In the genomic region with DNA sequence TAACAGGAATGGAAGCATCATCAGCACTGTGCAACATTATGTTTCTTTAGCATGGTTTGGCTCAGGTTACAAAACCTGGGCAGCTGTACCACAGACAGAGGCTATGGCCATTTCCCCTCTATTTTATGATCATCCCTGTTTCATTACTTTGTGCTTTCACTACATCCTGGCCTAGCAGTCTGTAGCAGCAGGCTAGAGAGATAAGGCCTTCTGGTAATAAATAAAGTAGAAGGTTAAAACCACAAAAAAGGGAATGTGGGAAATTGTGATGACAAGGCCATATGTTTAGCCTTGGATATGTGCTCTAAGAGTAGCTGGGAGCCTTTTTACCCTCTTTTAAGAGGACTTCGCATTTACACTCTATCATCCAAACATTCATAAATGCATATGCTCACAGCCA, we compare ENCODE assay signal across 13 cellular contexts.
DNase-seq lines count a peak whose midpoint lies in the region; ATAC-seq and TF ChIP-seq lines count a peak whose summit lies in the region.
"Had no signal": no experiment of that assay in that cellular context is flagged by ENCODE, and none has a peak within 500 bp of the region (broad histone marks: within the 10 kb centered on the region; RNA-seq: fewer than 3 reads in every experiment).

No MANE protein-coding gene starts in this region.

- no peak for TF ChIP-seq POLR2A in body of pancreas (IDR thresholded peaks at IDR 0.05)

- H3K9me3 ChIP-seq in body of pancreas: no peaks in the 10 kb centered on the region
- H3K9me3 ChIP-seq: heart left ventricle, right lobe of liver had no signal

- peak overlapping the region in 1 of 4 donors; percentile 34 for H3K27ac ChIP-seq in body of pancreas
- H3K27ac ChIP-seq: heart left ventricle, right lobe of liver had no signal

- H3K27me3 ChIP-seq in body of pancreas: no peaks in the 10 kb centered on the region
- H3K27me3 ChIP-seq: heart left ventricle, right lobe of liver had no signal

- ATAC-seq in GM18867 (IDR thresholded peaks at IDR 0.05; ENCODE audit: unreplicated experiment): peak; percentile 30
- peak; percentile 29 for ATAC-seq in GM21717 (IDR thresholded peaks at IDR 0.05; ENCODE audit: unreplicated experiment)
- peak; percentile 25 for ATAC-seq in HG03175 (IDR thresholded peaks at IDR 0.05; ENCODE audit: unreplicated experiment)
- peak; percentile 47 for ATAC-seq in body of pancreas
- ATAC-seq in stimulated activated naive CD8-positive, alpha-beta T cell treated with anti-CD3 and anti-CD28 coated beads, Interleukin-15, Interleukin-2, amounts not matched to agents 100 U/mL and 50 U/mL, for 24 hours: no peak
- ATAC-seq: heart left ventricle, right lobe of liver had no signal

- TF ChIP-seq CTCF in body of pancreas (IDR thresholded peaks at IDR 0.05): no peak

- peaks cover 12% of the 10 kb centered on the region for H3K4me1 ChIP-seq in body of pancreas
- H3K4me1 ChIP-seq: heart left ventricle had no signal

- DNase-seq in body of pancreas: no peak
- no peak for DNase-seq in stimulated activated naive CD8-positive, alpha-beta T cell treated with anti-CD3 and anti-CD28 coated beads, Interleukin-15, Interleukin-2, amounts not matched to agents 100 U/mL and 50 U/mL, for 24 hours
- no peak for DNase-seq in NCI-H1092 (lab: John Stamatoyannopoulos, UW)
- no peak for DNase-seq in GM19238 (ENCODE audit: insufficient read length, low spot score)
- no peak for DNase-seq in stimulated activated CD4-positive, alpha-beta T cell treated with anti-CD3 and anti-CD28 coated beads, Interleukin-4, amount 100 ng/mL, for 1 hour
- DNase-seq: activated CD4-positive, alpha-beta memory T cell treated with anti-CD3 and anti-CD28 coated beads, Interleukin-2, amount 10 ng/mL, durations not matched to agents 7 days and 5 days; effector memory CD4-positive, alpha-beta T cell; heart left ventricle; NCI-H446; right lobe of liver had no signal

- no peaks in the 10 kb centered on the region for H3K36me3 ChIP-seq in body of pancreas (replicated peaks in 1 of 2; ENCODE audit: insufficient read depth in 1 of 2, low read depth in 2 of 2)
- H3K36me3 ChIP-seq: heart left ventricle, right lobe of liver had no signal

- WGBS in body of pancreas, 2 donors: 21 to 22% methylated on average over 1 of the region's 1 CpG

- intact Hi-C loops in body of pancreas (cut with DNase I): no loop called here

- no peak overlapping the region for H3K4me3 ChIP-seq in body of pancreas
- H3K4me3 ChIP-seq: heart left ventricle, right lobe of liver had no signal
